8 cellular contexts compared by ENCODE assay signal in the genomic region with DNA sequence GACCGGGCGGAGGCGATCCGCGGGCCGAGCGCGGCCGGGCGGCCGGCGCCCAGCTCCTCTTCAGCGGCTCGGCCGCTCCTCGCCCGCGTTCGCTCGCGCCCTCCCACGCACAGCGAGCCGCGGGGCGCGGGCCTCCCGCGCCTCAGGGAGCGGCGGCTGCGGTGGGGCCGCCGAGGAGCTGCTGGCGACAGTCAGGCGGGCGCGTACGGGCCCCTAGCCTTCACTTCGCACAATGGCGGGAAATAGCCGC. TPM values are rescaled to one million over a fixed set of nuclear protein-coding genes. Genes with fewer than 3 reads are reported as not detected.
A peak's percentile ranks its signal among the peaks of the same experiment; 100 is the strongest.
DNase-seq lines count a peak whose midpoint lies in the region; TF ChIP-seq lines count a peak whose summit lies in the region.

A gene with protein sequence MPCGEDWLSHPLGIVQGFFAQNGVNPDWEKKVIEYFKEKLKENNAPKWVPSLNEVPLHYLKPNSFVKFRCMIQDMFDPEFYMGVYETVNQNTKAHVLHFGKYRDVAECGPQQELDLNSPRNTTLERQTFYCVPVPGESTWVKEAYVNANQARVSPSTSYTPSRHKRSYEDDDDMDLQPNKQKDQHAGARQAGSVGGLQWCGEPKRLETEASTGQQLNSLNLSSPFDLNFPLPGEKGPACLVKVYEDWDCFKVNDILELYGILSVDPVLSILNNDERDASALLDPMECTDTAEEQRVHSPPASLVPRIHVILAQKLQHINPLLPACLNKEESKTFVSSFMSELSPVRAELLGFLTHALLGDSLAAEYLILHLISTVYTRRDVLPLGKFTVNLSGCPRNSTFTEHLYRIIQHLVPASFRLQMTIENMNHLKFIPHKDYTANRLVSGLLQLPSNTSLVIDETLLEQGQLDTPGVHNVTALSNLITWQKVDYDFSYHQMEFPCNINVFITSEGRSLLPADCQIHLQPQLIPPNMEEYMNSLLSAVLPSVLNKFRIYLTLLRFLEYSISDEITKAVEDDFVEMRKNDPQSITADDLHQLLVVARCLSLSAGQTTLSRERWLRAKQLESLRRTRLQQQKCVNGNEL (minus strand): TSS at position 234 of the 250 bp plus-strand sequence. CDS start 259 bp downstream, outside the sequence.

- intact Hi-C loops in dorsolateral prefrontal cortex (cut with DNase I): loop anchor here (1.0 to 5.0 kb wide), 3 partner anchors 20 to 276 kb away; a partner anchor contains a TSS

- TF ChIP-seq CTCF in Loucy (conservative IDR thresholded peaks at IDR 0.05; ENCODE audit: low read length) (no peak), dorsolateral prefrontal cortex (IDR thresholded peaks at IDR 0.05 in 54 of 56, conservative IDR thresholded peaks at IDR 0.05 in 2 of 56; ENCODE audit: low read depth in 1 of 56, partially characterized antibody in 56 of 56) (no peak)

- H3K9me2 ChIP-seq in Loucy (replicated peaks; ENCODE audit: low read depth, low read length): no peaks in the 10 kb centered on the region

- H3K4me2 ChIP-seq in Loucy (ENCODE audit: low read depth, low read length, poor library complexity, severe bottlenecking): peak within 1 kb of the TSS; percentile 91

- peaks cover under 1% of the 10 kb centered on the region for H3K27me3 Mint-ChIP-seq in activated CD4-positive, alpha-beta T cell treated with anti-CD3 and anti-CD28 coated beads, Interleukin-2, amount 10 ng/mL, durations not matched to agents 7 days and 5 days

- H3K79me2 ChIP-seq in Loucy (ENCODE audit: insufficient read depth, low read length): peaks cover 56% of the 10 kb centered on the region

- H3K9me3 ChIP-seq in Loucy (ENCODE audit: insufficient read depth, low read depth, low read length): no peaks in the 10 kb centered on the region

- no peak for DNase-seq in activated CD4-positive, alpha-beta T cell treated with anti-CD3 and anti-CD28 coated beads, Interleukin-2, amount 10 ng/mL, durations not matched to agents 7 days and 5 days
- DNase-seq in activated CD4-positive, alpha-beta T cell treated with anti-CD3 and anti-CD28 coated beads, Interleukin-2, amount 50 U/mL, for 1 hour: no peak
- DNase-seq in dorsolateral prefrontal cortex (no peak), mucosa of gallbladder (ENCODE audit: low spot score) (no peak), NCI-H446 treated with DMSO at 0.1 percent for 48 hours (lab: John Stamatoyannopoulos, UW) (no peak), HuH-7 (ENCODE audit: low spot score) (no peak), DMS53 treated with DMSO at 0.1 percent for 48 hours (lab: John Stamatoyannopoulos, UW; ENCODE audit: unreplicated experiment) (no peak)

- peaks cover 34% of the 10 kb centered on the region for H3K4me1 Mint-ChIP-seq in activated CD4-positive, alpha-beta T cell treated with anti-CD3 and anti-CD28 coated beads, Interleukin-2, amount 10 ng/mL, durations not matched to agents 7 days and 5 days

- peaks cover 40% of the 10 kb centered on the region for H4K20me1 ChIP-seq in Loucy (ENCODE audit: insufficient read depth, low read length, poor library complexity, severe bottlenecking)

- H3K9me3 Mint-ChIP-seq in activated CD4-positive, alpha-beta T cell treated with anti-CD3 and anti-CD28 coated beads, Interleukin-2, amount 10 ng/mL, durations not matched to agents 7 days and 5 days: no peaks in the 10 kb centered on the region

- H3K4me3 ChIP-seq in Loucy (ENCODE audit: low read length, poor library complexity, severe bottlenecking) (peak within 1 kb of the TSS; percentile 97), dorsolateral prefrontal cortex (peak within 1 kb of the TSS; percentile 58 to 95 (median 84))

- H3K36me3 ChIP-seq in Loucy (ENCODE audit: insufficient read depth, low read length): no peaks in the 10 kb centered on the region

- peak within 1 kb of the TSS; percentile 86 for H3K9ac ChIP-seq in Loucy (ENCODE audit: low read depth, low read length, poor library complexity, severe bottlenecking)

- peak within 1 kb of the TSS; percentile 92 for H3K27ac Mint-ChIP-seq in activated CD4-positive, alpha-beta T cell treated with anti-CD3 and anti-CD28 coated beads, Interleukin-2, amount 10 ng/mL, durations not matched to agents 7 days and 5 days

- H3K27me3 ChIP-seq in Loucy (ENCODE audit: insufficient read depth, low read length, poor library complexity, severe bottlenecking) (no peaks in the 10 kb centered on the region), dorsolateral prefrontal cortex (no peaks in the 10 kb centered on the region)

- peaks cover 37% of the 10 kb centered on the region for H3K4me1 ChIP-seq in Loucy (ENCODE audit: insufficient read depth, low read length, poor library complexity, severe bottlenecking)

- CTCF ChIA-PET in activated CD4-positive, alpha-beta T cell treated with anti-CD3 and anti-CD28 coated beads, Interleukin-2, amount 10 ng/mL, durations not matched to agents 7 days and 5 days (lab: Charles Lee): interaction anchor here (0.9 to 2.4 kb wide), 10 partner anchors 8 to 147 kb away, joined by 3 to 15 read pairs (median 5); a partner anchor contains a TSS

- peak within 1 kb of the TSS; percentile 89 for H3K4me3 Mint-ChIP-seq in activated CD4-positive, alpha-beta T cell treated with anti-CD3 and anti-CD28 coated beads, Interleukin-2, amount 10 ng/mL, durations not matched to agents 7 days and 5 days

- H3K36me3 Mint-ChIP-seq in activated CD4-positive, alpha-beta T cell treated with anti-CD3 and anti-CD28 coated beads, Interleukin-2, amount 10 ng/mL, durations not matched to agents 7 days and 5 days (ENCODE audit: low read depth): peaks cover 6% of the 10 kb centered on the region

- peak within 1 kb of the TSS; percentile 43 to 97 (median 91) for H3K27ac ChIP-seq in dorsolateral prefrontal cortex

- no peaks in the 10 kb centered on the region for H3F3A ChIP-seq in Loucy (ENCODE audit: low read depth)

- POLR2A ChIA-PET in activated CD4-positive, alpha-beta T cell treated with anti-CD3 and anti-CD28 coated beads, Interleukin-2, amount 10 ng/mL, durations not matched to agents 7 days and 5 days (lab: Charles Lee): interaction anchor here (0.6 to 2.0 kb wide), 2 partner anchors 147 to 248 kb away, joined by 5 to 7 read pairs; a partner anchor contains a TSS

- peak within 1 kb of the TSS; percentile 100 for H2AFZ ChIP-seq in Loucy (ENCODE audit: low read length)

RNA-seq across cellular contexts. Expression of the gene that starts here (rescaled TPM):
- 10 to 100 TPM; 79.6 to 85.8 TPM for total RNA-seq in activated CD4-positive, alpha-beta T cell treated with anti-CD3 and anti-CD28 coated beads, Interleukin-2, amount 10 ng/mL, durations not matched to agents 7 days and 5 days
- total RNA-seq in dorsolateral prefrontal cortex (10 to 100 TPM; 16.7 to 31.5 (median 23.3) TPM), mucosa of gallbladder (36.6 TPM)
